In genomic region chr2:96802281-96802595, GRCh38 we compare ENCODE assay signal across 9 cellular contexts. TPM values are rescaled to one million over a fixed set of nuclear protein-coding genes. Genes with fewer than 3 reads are reported as not detected.
A peak's percentile ranks its signal among the peaks of the same experiment; 100 is the strongest.
DNase-seq lines count a peak whose midpoint lies in the region; ATAC-seq, FAIRE-seq and TF ChIP-seq lines count a peak whose summit lies in the region.
"Had no signal": no experiment of that assay in that cellular context is flagged by ENCODE, and none has a peak within 500 bp of the region (broad histone marks: within the 10 kb centered on the region; RNA-seq: fewer than 3 reads in every experiment).

No MANE protein-coding gene starts in this region.

- TF ChIP-seq EP300 in H1 (IDR thresholded peaks at IDR 0.05; ENCODE audit: borderline replicate concordance in 1 of 2, low read depth in 2 of 2, low read length in 2 of 2), result no peak

- H3K4ac ChIP-seq in H1 (replicated peaks; ENCODE audit: insufficient read length, low read depth, low read length), result peak overlapping the region; percentile 21

- WGBS in H1 (ENCODE audit: extremely low coverage in 1 of 2, insufficient coverage in 1 of 2, insufficient read length in 1 of 2, insufficient replicate concordance in 2 of 2, low coverage in 1 of 2, low lambda C conversion rate in 2 of 2, missing lambda C conversion rate in 1 of 2), 2 experiments, result 84% methylated on average over 9 of the region's 9 CpGs; no CpG with 5 or more reads in 1 of the 2 experiments

- H4K5ac ChIP-seq in H1 (ENCODE audit: insufficient read length, low read depth, low read length), result no peak overlapping the region

- H3K9me3 ChIP-seq in T-helper 17 cell (ENCODE audit: control insufficient read depth, low read length, poor library complexity, severe bottlenecking), result no peaks in the 10 kb centered on the region
- no peaks in the 10 kb centered on the region for H3K9me3 ChIP-seq in H1 (ENCODE audit: insufficient read depth in 2 of 2, low read depth in 1 of 2, low read length in 1 of 2)
- H3K9me3 ChIP-seq in ascending aorta, result no peaks in the 10 kb centered on the region

- TF ChIP-seq CTCF in H1 (IDR thresholded peaks at IDR 0.05; ENCODE audit: control extremely low read depth in 1 of 3, insufficient read depth in 1 of 3, low read depth in 1 of 3, low read length in 3 of 3), result no peak
- no peak for TF ChIP-seq CTCF in ascending aorta (IDR thresholded peaks at IDR 0.05)

- peak overlapping the region; percentile 93 for H2BK12ac ChIP-seq in H1 (ENCODE audit: low read depth, low read length)

- no peak overlapping the region for H2AFZ ChIP-seq in H1 (ENCODE audit: low read length)

- no peak overlapping the region for H3K23ac ChIP-seq in H1 (ENCODE audit: insufficient read length)

- H4K91ac ChIP-seq in H1 (replicated peaks; ENCODE audit: insufficient read length, low read length), result no peak overlapping the region

- TF ChIP-seq POLR2A in H1 (IDR thresholded peaks at IDR 0.05; ENCODE audit: control extremely low read depth in 1 of 2, low read depth in 2 of 2, low read length in 2 of 2), result no peak

- no peak overlapping the region for H2BK120ac ChIP-seq in H1 (replicated peaks; ENCODE audit: low read depth, low read length)

- H3K4me2 ChIP-seq in H1 (ENCODE audit: insufficient read depth in 1 of 2, low read depth in 2 of 2, low read length in 2 of 2), result no peak overlapping the region

- FAIRE-seq in H1 (lab: Jason Lieb, UNC), result no peak

- H3K79me1 ChIP-seq in H1 (ENCODE audit: low read depth, low read length), result no peaks in the 10 kb centered on the region

- no peak overlapping the region for H3K9ac ChIP-seq in H1 (replicated peaks in 1 of 4; ENCODE audit: extremely low read depth in 1 of 4, low read depth in 3 of 4, low read length in 3 of 4)

- H2BK15ac ChIP-seq in H1 (ENCODE audit: low read length), result peak overlapping the region; percentile 40; the same call in 1 of the 2 replicates

- peaks cover 0 to 5% of the 10 kb centered on the region in 2 experiments for H4K20me1 ChIP-seq in H1 (replicated peaks in 1 of 2; ENCODE audit: control insufficient read depth in 1 of 2, insufficient read depth in 2 of 2, low read length in 2 of 2)

- no peaks in the 10 kb centered on the region for H3K79me2 ChIP-seq in H1 (ENCODE audit: control insufficient read depth in 1 of 2, insufficient read depth in 2 of 2, low read length in 2 of 2)

- TF ChIP-seq RAD21 in H1 (IDR thresholded peaks at IDR 0.05 in 1 of 2, conservative IDR thresholded peaks at IDR 0.05 in 1 of 2; ENCODE audit: low read depth in 2 of 2, low read length in 2 of 2), result no peak

- peaks cover 7% of the 10 kb centered on the region; the same call in 1 of the 2 replicates for H3K23me2 ChIP-seq in H1 (ENCODE audit: low read depth, low read length)

- H3K27me3 Mint-ChIP-seq in T-helper 17 cell, result no peaks in the 10 kb centered on the region

- H2BK5ac ChIP-seq in H1 (ENCODE audit: low read depth, low read length), result peak overlapping the region; percentile 84

- H3K4me1 Mint-ChIP-seq in T-helper 17 cell, result peaks cover 13% of the 10 kb centered on the region

- H3K4me3 ChIP-seq in H1 (ENCODE audit: extremely low read depth in 1 of 4, insufficient read depth in 2 of 4, low read depth in 3 of 4, low read length in 4 of 4), result no peak overlapping the region
- no peak overlapping the region for H3K4me3 ChIP-seq in ascending aorta

- H3K36me3 ChIP-seq in H1 (ENCODE audit: control insufficient read depth in 2 of 4, insufficient read depth in 4 of 4, low read length in 3 of 4), result peaks cover 0 to 6% (median 5%) of the 10 kb centered on the region in 4 experiments; a peak in 3 of 8 replicates
- H3K36me3 ChIP-seq in ascending aorta, result peaks cover 20 to 31% of the 10 kb centered on the region in 2 donors

- H3K27me3 ChIP-seq in H1 (replicated peaks in 1 of 4; ENCODE audit: control insufficient read depth in 3 of 4, extremely low read depth in 1 of 4, insufficient read depth in 3 of 4, low read length in 3 of 4) (no peaks in the 10 kb centered on the region), ascending aorta (no peaks in the 10 kb centered on the region)

- no peak overlapping the region for H3K27ac Mint-ChIP-seq in T-helper 17 cell

- H3K27ac ChIP-seq in H1 (ENCODE audit: low read depth, low read length) (0 out of 2 replicates have a peak overlapping the region, but pooled peaks have one; percentile 68), ascending aorta (no peak overlapping the region)

- no peak overlapping the region for H3K56ac ChIP-seq in H1 (replicated peaks; ENCODE audit: insufficient read length, low read depth, low read length)

- peaks cover 7% of the 10 kb centered on the region for H3K36me3 Mint-ChIP-seq in T-helper 17 cell (ENCODE audit: low read depth)

- peak; percentile 16 for ATAC-seq in T-helper 17 cell
- ATAC-seq in GM19467 (IDR thresholded peaks at IDR 0.05; ENCODE audit: unreplicated experiment), result no peak

- POLR2A ChIA-PET in H1 (lab: Charles Lee; ENCODE audit: partially characterized antibody), result no interaction called here

- intact Hi-C loops in ascending aorta (cut with DNase I), result loop anchor here (5.0 kb wide), 2 partner anchors 40 to 65 kb away; partner anchors contain the start of gene CNNM4

- no peak overlapping the region for H3K18ac ChIP-seq in H1 (ENCODE audit: extremely low read depth, low read length)

- peak overlapping the region; percentile 94 for H2BK20ac ChIP-seq in H1 (ENCODE audit: low read length)

- H3K4me1 ChIP-seq in H1 (replicated peaks in 1 of 4; ENCODE audit: control insufficient read depth in 3 of 4, insufficient read depth in 4 of 4, low read length in 3 of 4), result no peaks in the 10 kb centered on the region; a peak in 2 of 7 replicates
- peaks cover 0 to 4% of the 10 kb centered on the region in 2 donors for H3K4me1 ChIP-seq in ascending aorta

- CTCF ChIA-PET in H1 (lab: Charles Lee; ENCODE audit: partially characterized antibody), result interaction anchor here (0.8 to 1.1 kb wide), 3 partner anchors 54 to 293 kb away, joined by 3 read pairs; no protein-coding TSS in a partner anchor

- H3K4me3 Mint-ChIP-seq in T-helper 17 cell, result no peak overlapping the region

- DNase-seq in activated CD8-positive, alpha-beta memory T cell treated with anti-CD3 and anti-CD28 coated beads for 24 hours, result peak; percentile 73
- DNase-seq in activated CD8-positive, alpha-beta memory T cell treated with anti-CD3 and anti-CD28 coated beads, Interleukin-2, amount 50 U/mL, for 48 hours, result no peak
- DNase-seq in T-helper 17 cell (peak in 1 of 3 donors; percentile 15), H1 (ENCODE audit: low read depth in 1 of 2, low spot score in 2 of 2) (no peak), ascending aorta (ENCODE audit: low spot score in 2 of 2) (no peak), iPS-NIHi11 (ENCODE audit: low spot score) (no peak)
- peak; percentile 44 for DNase-seq in stimulated activated CD8-positive, alpha-beta memory T cell treated with anti-CD3 and anti-CD28 coated beads, Interleukin-4, amount 100 ng/mL, for 48 hours
- DNase-seq: GDM1 had no signal

- H4K8ac ChIP-seq in H1 (ENCODE audit: extremely low read depth, insufficient read depth, low read length), result peak overlapping the region; percentile 36; the same call in 1 of the 2 replicates

- no peak overlapping the region for H3K14ac ChIP-seq in H1 (ENCODE audit: insufficient read length)

- peak overlapping the region; percentile 99; the same call in 1 of the 2 replicates for H2AK5ac ChIP-seq in H1 (ENCODE audit: low read depth, low read length)

RNA-seq across cellular contexts. Expression of gene CNNM3, which starts 13.8 kb away (rescaled TPM):
- total RNA-seq in T-helper 17 cell (10 to 100 TPM; 30.8 to 39.5 TPM), ascending aorta (24.5 TPM)
- total RNA-seq in H1 (2021; fragmentation: NEBNext Ultra II Directional; extraction: Animal tissue kit (Norgen Biotek cat#: 25700)), result 29.2 and 29.9 TPM in 2 replicates
- polyA plus RNA-seq in H1 (2011; rRNA removed), result 29.1 and 39.0 TPM in 2 replicates
- polyA plus RNA-seq in H1 (2011; cell fraction: cytosol; rRNA removed), result 19.0 TPM
- 60.7 TPM for polyA plus RNA-seq in H1 (2011; cell fraction: nucleus; rRNA removed)
- 16.3 to 26.5 TPM (median 21.7 TPM) in 4 replicates for polyA plus RNA-seq in H1 (2012, experiment 1 of 2)
- 16.7 TPM for polyA plus RNA-seq in H1 (2012, experiment 2 of 2)
- polyA plus RNA-seq in H1 (2013, experiment 1 of 2), result 30.0 TPM
- 28.7 TPM for polyA plus RNA-seq in H1 (2013, experiment 2 of 2)
- 39.0 and 41.6 TPM in 2 replicates for polyA minus RNA-seq in H1 (2011; rRNA and poly(A)+ RNA removed)
- polyA minus RNA-seq in H1 (2011; cell fraction: cytosol; rRNA and poly(A)+ RNA removed), result 27.4 TPM
- 42.5 TPM for polyA minus RNA-seq in H1 (2011; cell fraction: nucleus; rRNA and poly(A)+ RNA removed)

RNA-seq across cellular contexts. Expression of gene CNNM4, which starts 41.5 kb away (rescaled TPM):
- 1 to 10 TPM; 6.4 to 8.1 TPM for total RNA-seq in T-helper 17 cell
- total RNA-seq in H1 (2021; fragmentation: NEBNext Ultra II Directional; extraction: Animal tissue kit (Norgen Biotek cat#: 25700)), result 10.7 and 11.0 TPM in 2 replicates
- polyA plus RNA-seq in H1 (2011; rRNA removed), result 10.3 and 13.0 TPM in 2 replicates
- polyA plus RNA-seq in H1 (2011; cell fraction: cytosol; rRNA removed), result 9.1 TPM
- polyA plus RNA-seq in H1 (2011; cell fraction: nucleus; rRNA removed), result 14.5 TPM
- 7.8 to 10.7 TPM (median 8.8 TPM) in 4 replicates for polyA plus RNA-seq in H1 (2012, experiment 1 of 2)
- polyA plus RNA-seq in H1 (2012, experiment 2 of 2), result 9.7 TPM
- 14.0 TPM for polyA plus RNA-seq in H1 (2013, experiment 1 of 2)
- 14.7 TPM for polyA plus RNA-seq in H1 (2013, experiment 2 of 2)
- polyA minus RNA-seq in H1 (2011; rRNA and poly(A)+ RNA removed), result 19.8 and 22.7 TPM in 2 replicates
- 13.0 TPM for polyA minus RNA-seq in H1 (2011; cell fraction: cytosol; rRNA and poly(A)+ RNA removed)
- 11.9 TPM for polyA minus RNA-seq in H1 (2011; cell fraction: nucleus; rRNA and poly(A)+ RNA removed)
- 2.7 TPM for total RNA-seq in ascending aorta

RNA-seq across cellular contexts. Expression of gene ANKRD23, which starts 41.6 kb away (rescaled TPM):
- total RNA-seq in T-helper 17 cell (10 to 100 TPM in 1 of 2 donors, 1 to 10 TPM in 1; 7.6 to 11.2 TPM), ascending aorta (4.0 TPM)
- total RNA-seq in H1 (2021; fragmentation: NEBNext Ultra II Directional; extraction: Animal tissue kit (Norgen Biotek cat#: 25700)), result 2.9 and 3.5 TPM in 2 replicates
- 3.4 and 4.8 TPM in 2 replicates for polyA plus RNA-seq in H1 (2011; rRNA removed)
- 3.9 TPM for polyA plus RNA-seq in H1 (2011; cell fraction: cytosol; rRNA removed)
- 29.4 TPM for polyA plus RNA-seq in H1 (2011; cell fraction: nucleus; rRNA removed)
- 2.3 to 5.8 TPM (median 3.8 TPM) in 4 replicates for polyA plus RNA-seq in H1 (2012, experiment 1 of 2)
- polyA plus RNA-seq in H1 (2012, experiment 2 of 2), result 2.0 TPM
- 2.5 TPM for polyA plus RNA-seq in H1 (2013, experiment 1 of 2)
- polyA plus RNA-seq in H1 (2013, experiment 2 of 2), result 2.4 TPM
- 2.6 and 3.1 TPM in 2 replicates for polyA minus RNA-seq in H1 (2011; rRNA and poly(A)+ RNA removed)
- 2.9 TPM for polyA minus RNA-seq in H1 (2011; cell fraction: cytosol; rRNA and poly(A)+ RNA removed)
- polyA minus RNA-seq in H1 (2011; cell fraction: nucleus; rRNA and poly(A)+ RNA removed), result 3.9 TPM

RNA-seq across cellular contexts. Expression of gene ANKRD39, which starts 55.6 kb away (rescaled TPM):
- total RNA-seq in T-helper 17 cell (10 to 100 TPM; 16.8 to 18.6 TPM), ascending aorta (2.3 TPM)
- total RNA-seq in H1 (2021; fragmentation: NEBNext Ultra II Directional; extraction: Animal tissue kit (Norgen Biotek cat#: 25700)), result 18.5 and 19.7 TPM in 2 replicates
- 21.3 and 22.9 TPM in 2 replicates for polyA plus RNA-seq in H1 (2011; rRNA removed)
- polyA plus RNA-seq in H1 (2011; cell fraction: cytosol; rRNA removed), result 18.1 TPM
- 36.1 TPM for polyA plus RNA-seq in H1 (2011; cell fraction: nucleus; rRNA removed)
- 15.8 to 18.8 TPM (median 16.9 TPM) in 4 replicates for polyA plus RNA-seq in H1 (2012, experiment 1 of 2)
- 21.7 TPM for polyA plus RNA-seq in H1 (2012, experiment 2 of 2)
- polyA plus RNA-seq in H1 (2013, experiment 1 of 2), result 18.2 TPM
- polyA plus RNA-seq in H1 (2013, experiment 2 of 2), result 18.1 TPM
- polyA minus RNA-seq in H1 (2011; rRNA and poly(A)+ RNA removed), result 6.8 and 7.2 TPM in 2 replicates
- 5.2 TPM for polyA minus RNA-seq in H1 (2011; cell fraction: cytosol; rRNA and poly(A)+ RNA removed)
- polyA minus RNA-seq in H1 (2011; cell fraction: nucleus; rRNA and poly(A)+ RNA removed), result 10.3 TPM

Comparison
In these comparisons a context has a peak if more than half of its experiments do, and no peak if none do; other contexts are left out.
1. DNase-seq: peak in activated CD8-positive, alpha-beta memory T cell treated with anti-CD3 and anti-CD28 coated beads for 24 hours (single experiment) and stimulated activated CD8-positive, alpha-beta memory T cell treated with anti-CD3 and anti-CD28 coated beads, Interleukin-4, amount 100 ng/mL, for 48 hours (single experiment); none in activated CD8-positive, alpha-beta memory T cell treated with anti-CD3 and anti-CD28 coated beads, Interleukin-2, amount 50 U/mL, for 48 hours (single experiment), H1 (0 of 2), ascending aorta (0 of 2) and iPS-NIHi11 (single experiment).